In genomic region chr7:1940402-1940786, GRCh38 we compare ENCODE assay signal across 8 cellular contexts.
DNase-seq lines count a peak whose midpoint lies in the region; ATAC-seq lines count a peak whose summit lies in the region.

No MANE protein-coding gene starts in this region.

- DNase-seq in COLO829 (ENCODE audit: low spot score) (peak; percentile 90), KBM-7 (peak; percentile 80), epidermal melanocyte (ENCODE audit: insufficient read length, low spot score) (peak; percentile 93), DMS 273 treated with DMSO at 0.1 percent for 48 hours (lab: John Stamatoyannopoulos, UW) (no peak), NCI-H226 (no peak)
- DNase-seq in activated CD4-positive, alpha-beta T cell treated with anti-CD3 and anti-CD28 coated beads, Interleukin-2, amount 50 U/mL, for 24 hours (ENCODE audit: low read depth in 1 of 2, low spot score in 1 of 2) = peak; percentile 60 to 79

- in situ Hi-C loops in KBM-7 (cut with MboI; ENCODE audit: low pct_unique_long_range_greater_than_20kb, low sequenced_read_pairs) = no loop called here

- peak; percentile 85 for ATAC-seq in GM21515 (IDR thresholded peaks at IDR 0.05; ENCODE audit: unreplicated experiment)

- peak overlapping the region in 20 of 21 experiments; percentile 45 to 97 (median 82) for H3K27ac ChIP-seq in skin epidermis

- peak overlapping the region; percentile 13 to 42 (median 27) for H3K4me3 ChIP-seq in skin epidermis

Comparison
In these comparisons a context has a peak if more than half of its experiments do, and no peak if none do; other contexts are left out.
1. DNase-seq: peak in COLO829 (single experiment), KBM-7 (single experiment), activated CD4-positive, alpha-beta T cell treated with anti-CD3 and anti-CD28 coated beads, Interleukin-2, amount 50 U/mL, for 24 hours (2 of 2) and epidermal melanocyte (single experiment); none in DMS 273 treated with DMSO at 0.1 percent for 48 hours (single experiment) and NCI-H226 (single experiment).